10 cellular contexts compared by ENCODE assay signal in the genomic region with DNA sequence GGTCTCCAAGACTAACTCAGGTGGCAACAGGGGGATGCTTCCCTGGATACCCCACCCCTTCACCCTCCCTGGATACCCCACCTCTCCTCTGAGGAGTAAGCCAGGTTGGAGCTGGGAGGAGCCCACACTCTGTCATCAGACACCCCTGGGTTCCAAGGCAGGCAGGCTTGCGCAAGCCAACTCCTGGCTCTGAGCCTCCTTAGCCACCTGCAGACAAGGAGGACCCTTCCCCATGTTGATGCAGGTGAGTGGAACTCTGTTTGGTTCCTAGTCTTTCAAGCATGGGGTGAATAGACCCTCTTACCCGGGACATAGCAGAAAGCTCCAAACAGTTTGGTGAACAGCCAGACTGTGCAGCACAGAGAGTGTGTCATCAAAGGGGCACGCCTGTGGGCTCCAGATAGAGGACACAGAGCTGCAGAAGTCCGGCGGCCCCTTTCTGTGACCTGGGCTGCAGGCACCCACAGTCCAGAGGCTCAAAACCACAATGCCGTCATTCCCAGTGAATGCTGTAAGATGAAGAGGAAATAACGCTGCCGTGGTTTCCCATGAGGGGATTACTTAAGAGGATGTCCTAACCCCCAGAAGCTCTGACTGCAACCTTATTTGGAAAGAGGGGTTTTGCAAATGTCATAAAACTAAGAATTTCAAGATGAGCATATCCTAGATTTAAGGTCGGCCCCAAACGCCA. TPM values are rescaled to one million over a fixed set of nuclear protein-coding genes. Genes with fewer than 3 reads are reported as not detected.
A peak's percentile ranks its signal among the peaks of the same experiment; 100 is the strongest.
DNase-seq lines count a peak whose midpoint lies in the region; ATAC-seq and TF ChIP-seq lines count a peak whose summit lies in the region.
"Had no signal": no experiment of that assay in that cellular context is flagged by ENCODE, and none has a peak within 500 bp of the region (broad histone marks: within the 10 kb centered on the region; RNA-seq: fewer than 3 reads in every experiment).

No MANE protein-coding gene starts in this region.

- DNase-seq in AG20443 (ENCODE audit: low spot score) (peak; percentile 82), NOMO-1 (lab: John Stamatoyannopoulos, UW; ENCODE audit: unreplicated experiment in 2 of 2) (peak; percentile 72 to 96), fibroblast of gingiva (ENCODE audit: low read depth) (peak; percentile 73), omental fat pad (ENCODE audit: low spot score) (no peak), NCI-H526 treated with DMSO at 0.1 percent for 48 hours (lab: John Stamatoyannopoulos, UW) (no peak), NCI-H2107 treated with DMSO at 0.1 percent for 48 hours (lab: John Stamatoyannopoulos, UW; ENCODE audit: unreplicated experiment) (no peak)
- DNase-seq: activated T-cell treated with anti-CD3 and anti-CD28 coated beads, Interleukin-2, amount 50 U/mL, for 24 hours; BE2C had no signal

- ATAC-seq in omental fat pad (ENCODE audit: low FRiP score) = peak; percentile 31
- ATAC-seq in GM19023 (IDR thresholded peaks at IDR 0.05; ENCODE audit: unreplicated experiment) = no peak
- no peak for ATAC-seq in HG03108 (IDR thresholded peaks at IDR 0.05; ENCODE audit: unreplicated experiment)

- TF ChIP-seq CTCF in omental fat pad (IDR thresholded peaks at IDR 0.05) = no peak

RNA-seq across cellular contexts. Expression of a gene that starts 12.1 kb away (rescaled TPM):
- 100 to 1,000 TPM in 2 of 4 donors, 10 to 100 TPM in 1, 1 to 10 TPM in 1; 1.1 to 534 (median 190) TPM for total RNA-seq in omental fat pad

RNA-seq across cellular contexts. Expression of a gene that starts 15.8 kb away (rescaled TPM):
- total RNA-seq in omental fat pad = 10 to 100 TPM; 15.0 to 77.5 (median 56.5) TPM

RNA-seq across cellular contexts. Expression of a gene that starts 25.1 kb away (rescaled TPM):
- total RNA-seq in omental fat pad = 10 to 100 TPM in 1 of 4 donors, 1 to 10 TPM in 3; 3.1 to 16.2 (median 7.5) TPM

RNA-seq across cellular contexts. Expression of a gene that starts 42.8 kb away (rescaled TPM):
- total RNA-seq in omental fat pad = 10 to 100 TPM in 3 of 4 donors, 1 to 10 TPM in 1; 6.2 to 14.2 (median 11.4) TPM

RNA-seq across cellular contexts. Expression of a gene that starts 59.1 kb away (rescaled TPM):
- total RNA-seq in omental fat pad = 10 to 100 TPM; 10.2 to 50.0 (median 23.9) TPM

Comparison
In these comparisons a context has a peak if more than half of its experiments do, and no peak if none do; other contexts are left out.
1. DNase-seq: peak in AG20443 (single experiment), NOMO-1 (2 of 2) and fibroblast of gingiva (single experiment); none in omental fat pad (single experiment), NCI-H526 treated with DMSO at 0.1 percent for 48 hours (single experiment) and NCI-H2107 treated with DMSO at 0.1 percent for 48 hours (single experiment).